ENCODE assay signal across 12 cellular contexts in genomic region chr1:97901017-97901658, GRCh38. TPM values are rescaled to one million over a fixed set of nuclear protein-coding genes. Genes with fewer than 3 reads are reported as not detected.
DNase-seq lines count a peak whose midpoint lies in the region; ATAC-seq, FAIRE-seq and TF ChIP-seq lines count a peak whose summit lies in the region.
"Had no signal": no experiment of that assay in that cellular context is flagged by ENCODE, and none has a peak within 500 bp of the region (broad histone marks: within the 10 kb centered on the region; RNA-seq: fewer than 3 reads in every experiment).

No MANE protein-coding gene starts in this region.

- H3K27ac Mint-ChIP-seq in Calu3 (ENCODE audit: unreplicated experiment) = no peak overlapping the region

- CTCF ChIA-PET in endothelial cell of umbilical vein (lab: Charles Lee) = interaction anchor here (1.1 to 3.0 kb wide), 5 partner anchors 18 to 567 kb away, joined by 3 to 13 read pairs (median 5); partner anchors contain the start of gene DPYD
- CTCF ChIA-PET in Calu3 (lab: Charles Lee) = no interaction called here

- dilution Hi-C loops in endothelial cell of umbilical vein (cut with MboI; ENCODE audit: extremely low pct_ligation_motif_present, low sequenced_read_pairs) = no loop called here

- peak overlapping the region; percentile 93 for H3K9ac ChIP-seq in endothelial cell of umbilical vein (replicated peaks; ENCODE audit: extremely low read depth, insufficient read depth, low read length)

- H3K4me1 ChIP-seq in endothelial cell of umbilical vein (ENCODE audit: control insufficient read depth, extremely low read depth, insufficient read depth, low read length) (peaks cover 44% of the 10 kb centered on the region), neutrophil (ENCODE audit: control insufficient read depth in 1 of 2, insufficient read depth in 1 of 2, low read depth in 1 of 2, low read length in 1 of 2) (peaks cover 51 to 52% of the 10 kb centered on the region in 2 experiments)

- H3K9me1 ChIP-seq in endothelial cell of umbilical vein (replicated peaks; ENCODE audit: control insufficient read depth, extremely low read depth, insufficient read depth, low read length) = no peaks in the 10 kb centered on the region

- ATAC-seq in HG03354 (IDR thresholded peaks at IDR 0.05; ENCODE audit: poor library complexity, severe bottlenecking, unreplicated experiment) (no peak), HG03280 (IDR thresholded peaks at IDR 0.05; ENCODE audit: unreplicated experiment) (no peak)

- peak; percentile 56 for FAIRE-seq in endothelial cell of umbilical vein (lab: Jason Lieb, UNC)
- FAIRE-seq in RCC 7860 (lab: Jason Lieb, UNC) = no peak

- no peaks in the 10 kb centered on the region for H3K36me3 Mint-ChIP-seq in Calu3 (ENCODE audit: insufficient read depth, unreplicated experiment)

- peak overlapping the region; percentile 100 for H3K4me2 ChIP-seq in endothelial cell of umbilical vein (ENCODE audit: insufficient read depth, low read length)

- TF ChIP-seq CTCF in endothelial cell of umbilical vein (IDR thresholded peaks at IDR 0.05; ENCODE audit: extremely low read depth in 1 of 2, insufficient read depth in 1 of 2, low read depth in 1 of 2, low read length in 2 of 2) (no peak), neutrophil (IDR thresholded peaks at IDR 0.05) (no peak), Calu3 (IDR thresholded peaks at IDR 0.05; ENCODE audit: unreplicated experiment) (no peak)

- H3K27me3 ChIP-seq in endothelial cell of umbilical vein (ENCODE audit: control insufficient read depth in 2 of 2, insufficient read depth in 2 of 2, low read length in 2 of 2) (no peaks in the 10 kb centered on the region), neutrophil (no peaks in the 10 kb centered on the region)

- no peak overlapping the region for H3K4me3 Mint-ChIP-seq in Calu3 (ENCODE audit: low read depth, unreplicated experiment)

- TF ChIP-seq POLR2A in endothelial cell of umbilical vein (IDR thresholded peaks at IDR 0.05; ENCODE audit: low read depth, low read length) = no peak

- H3K36me3 ChIP-seq in endothelial cell of umbilical vein (ENCODE audit: control insufficient read depth in 2 of 2, extremely low read depth in 1 of 2, insufficient read depth in 2 of 2, low read length in 2 of 2) (no peaks in the 10 kb centered on the region), neutrophil (no peaks in the 10 kb centered on the region)

- peaks cover 7% of the 10 kb centered on the region for H3K9me3 Mint-ChIP-seq in Calu3 (ENCODE audit: low read depth, unreplicated experiment)

- H3K27me3 Mint-ChIP-seq in Calu3 (ENCODE audit: unreplicated experiment) = no peaks in the 10 kb centered on the region

- H3K9me3 ChIP-seq in endothelial cell of umbilical vein (replicated peaks; ENCODE audit: control insufficient read depth, insufficient read depth, low read length) (no peaks in the 10 kb centered on the region), neutrophil (no peaks in the 10 kb centered on the region)

- H3K4me3 ChIP-seq in endothelial cell of umbilical vein (replicated peaks in 1 of 3; ENCODE audit: insufficient read depth in 1 of 3, low read depth in 1 of 3, low read length in 3 of 3) (peak overlapping the region; percentile 21 to 88 (median 74)), neutrophil (ENCODE audit: low read depth in 1 of 2, low read length in 1 of 2) (peak overlapping the region; percentile 31 to 44)

- H3K79me2 ChIP-seq in endothelial cell of umbilical vein (ENCODE audit: control insufficient read depth, insufficient read depth, low read length) = peaks cover 16% of the 10 kb centered on the region

- no peaks in the 10 kb centered on the region for H3K4me1 Mint-ChIP-seq in Calu3 (ENCODE audit: low read depth, unreplicated experiment)

- BruUV-seq in endothelial cell of umbilical vein (replicated peaks; lab: Mats Ljungman, UMichigan) (TSS peak; percentile 99), Calu3 (replicated peaks; lab: Mats Ljungman, UMichigan) (no TSS peak)

- H4K20me1 ChIP-seq in endothelial cell of umbilical vein (replicated peaks; ENCODE audit: control insufficient read depth, extremely low read depth, insufficient read depth, low read length) = no peaks in the 10 kb centered on the region

- intact Hi-C loops in endothelial cell of umbilical vein (cut with micrococcal nuclease) (loop anchor here (1.0 to 5.0 kb wide), 4 partner anchors 50 to 426 kb away; no protein-coding TSS in a partner anchor), Calu3 (cut with micrococcal nuclease; ENCODE audit: unreplicated experiment) (no loop called here)

- peak; percentile 48 for DNase-seq in EL
- peak; percentile 74 for DNase-seq in NOMO-1 treated with DMSO at 0.1 percent for 48 hours (lab: John Stamatoyannopoulos, UW; ENCODE audit: unreplicated experiment)
- DNase-seq in endothelial cell of umbilical vein (ENCODE audit: low read depth, low spot score) = peak; percentile 86
- DNase-seq in RCC 7860 (ENCODE audit: low spot score) = no peak
- DNase-seq in Calu3 = no peak
- DNase-seq: cerebellar nuclear complex, GDM1, hypothalamus, NCI-H2171 had no signal

- POLR2A ChIA-PET in endothelial cell of umbilical vein (lab: Charles Lee) = interaction anchor here (2.3 kb wide), 1 partner anchor 20 kb away, joined by 8 read pairs; the partner anchor contains the start of gene DPYD

- H3K27ac ChIP-seq in endothelial cell of umbilical vein (ENCODE audit: insufficient read depth, low read depth, low read length) (peak overlapping the region; percentile 92), neutrophil (peak overlapping the region; percentile 78)

- H2AFZ ChIP-seq in endothelial cell of umbilical vein (ENCODE audit: low read depth, low read length) = peak overlapping the region; percentile 55

TF ChIP-seq in endothelial cell of umbilical vein, 7 proteins besides CTCF, POLR2A, EP300 and RAD21:
- TF ChIP-seq GATA2 (IDR thresholded peaks at IDR 0.05; ENCODE audit: insufficient read depth, insufficient read length, low read depth, low read length) (no peak), EZH2 (IDR thresholded peaks at IDR 0.05; ENCODE audit: borderline replicate concordance, low read depth, low read length, severe bottlenecking) (no peak), MAX (IDR thresholded peaks at IDR 0.05; ENCODE audit: insufficient read depth, insufficient read length) (no peak), FOS (IDR thresholded peaks at IDR 0.05; ENCODE audit: borderline replicate concordance, insufficient read depth, low read length) (peak; percentile 35), JUN (IDR thresholded peaks at IDR 0.05; ENCODE audit: borderline replicate concordance, insufficient read depth, insufficient read length, low read depth) (peak; percentile 80), POLR2AphosphoS5 (IDR thresholded peaks at IDR 0.05; ENCODE audit: insufficient read depth, low read depth, low read length) (peak; percentile 37)

RNA-seq across cellular contexts. Expression of gene DPYD, which starts 19.7 kb away (rescaled TPM):
- 15.1 and 17.9 TPM in 2 replicates for total RNA-seq in endothelial cell of umbilical vein
- 3.2 and 4.6 TPM in 2 replicates for polyA plus RNA-seq in endothelial cell of umbilical vein
- polyA plus RNA-seq in endothelial cell of umbilical vein (2011; cell fraction: cytosol; rRNA removed) = 6.2 and 6.8 TPM in 2 replicates
- polyA plus RNA-seq in endothelial cell of umbilical vein (2011; cell fraction: nucleus; rRNA removed) = 11.8 and 14.8 TPM in 2 replicates
- polyA plus RNA-seq in endothelial cell of umbilical vein (2012) = 8.5 and 10.3 TPM in 2 replicates
- 26.1 and 27.9 TPM in 2 replicates for polyA minus RNA-seq in endothelial cell of umbilical vein
- polyA minus RNA-seq in endothelial cell of umbilical vein (2011; cell fraction: cytosol; rRNA and poly(A)+ RNA removed) = 8.3 TPM
- polyA minus RNA-seq in endothelial cell of umbilical vein (2011; cell fraction: nucleus; rRNA and poly(A)+ RNA removed) = 95.9 and 102 TPM in 2 replicates
- total RNA-seq in Calu3 (2022) = 15.6 and 18.8 TPM in 2 replicates

Comparison
In these comparisons a context has a peak if more than half of its experiments do, and no peak if none do; other contexts are left out.
1. DNase-seq: peak in EL (single experiment), NOMO-1 treated with DMSO at 0.1 percent for 48 hours (single experiment) and endothelial cell of umbilical vein (single experiment); none in RCC 7860 (single experiment) and Calu3 (single experiment).